In genomic region chr11:7575841-7576451, GRCh38 we compare ENCODE assay signal across 9 cellular contexts.
DNase-seq lines count a peak whose midpoint lies in the region; ATAC-seq, FAIRE-seq and TF ChIP-seq lines count a peak whose summit lies in the region.
"Had no signal": no experiment of that assay in that cellular context is flagged by ENCODE, and none has a peak within 500 bp of the region (broad histone marks: within the 10 kb centered on the region; RNA-seq: fewer than 3 reads in every experiment).

No MANE protein-coding gene starts in this region.

- no TSS peak for BruUV-seq in HepG2 (replicated peaks; lab: Mats Ljungman, UMichigan)

- DNase-seq in activated T-cell treated with anti-CD3 and anti-CD28 coated beads for 24 hours (ENCODE audit: low read depth): peak; percentile 11
- DNase-seq in activated T-cell treated with anti-CD3 and anti-CD28 coated beads for 4 hours: no peak
- peak; percentile 22 to 66 for DNase-seq in activated naive CD4-positive, alpha-beta T cell treated with anti-CD3 and anti-CD28 coated beads, Interleukin-2, amount 50 U/mL, for 72 hours (ENCODE audit: low spot score in 2 of 2)
- DNase-seq in HepG2 (ENCODE audit: low spot score): peak; percentile 26
- peak; percentile 80 to 83 for DNase-seq in thyroid gland
- no peak for DNase-seq in DMS153 treated with DMSO at 0.1 percent for 48 hours (lab: John Stamatoyannopoulos, UW; ENCODE audit: unreplicated experiment)
- no peak for DNase-seq in ACHN

- no peaks in the 10 kb centered on the region for H4K20me1 ChIP-seq in HepG2 (ENCODE audit: insufficient read depth, low read length)

- POLR2A ChIA-PET in HepG2 (lab: Yijun Ruan, JAX): interaction anchor here (0.8 to 6.0 kb wide), 5 partner anchors 9 to 91 kb away, joined by 3 to 115 read pairs (median 20); partner anchors contain the start of gene OLFML1

- H3K27ac ChIP-seq in HepG2 (ENCODE audit: extremely low read length, insufficient read depth, low read length): peak overlapping the region; percentile 51
- H3K27ac ChIP-seq in thyroid gland: peak overlapping the region; percentile 89 to 97 (median 91)

- no peak for TF ChIP-seq EP300 in HepG2 (IDR thresholded peaks at IDR 0.05; ENCODE audit: low read depth in 2 of 2, low read length in 2 of 2)
- TF ChIP-seq EP300 in HepG2 (CRISPR knock-in tag; IDR thresholded peaks at IDR 0.05; ENCODE audit: borderline replicate concordance): no peak

- TF ChIP-seq RAD21 in HepG2 (CRISPR knock-in tag; IDR thresholded peaks at IDR 0.05): no peak

- H3K9me3 ChIP-seq in HepG2 (ENCODE audit: low read length): no peaks in the 10 kb centered on the region
- no peaks in the 10 kb centered on the region for H3K9me3 ChIP-seq in thyroid gland

- peak; percentile 44 to 77 for ATAC-seq in activated naive CD4-positive, alpha-beta T cell treated with anti-CD3 and anti-CD28 coated beads, Interleukin-2, amount 50 U/mL, for 72 hours
- ATAC-seq in HepG2 (no peak), GM21737 (IDR thresholded peaks at IDR 0.05; ENCODE audit: unreplicated experiment) (no peak)

- H3K4me3 ChIP-seq in HepG2 (replicated peaks in 1 of 3; ENCODE audit: insufficient read depth in 1 of 3, low read depth in 2 of 3, low read length in 3 of 3): peak overlapping the region; percentile 26 to 73 (median 60); a peak in 5 of 6 replicates
- no peak overlapping the region for H3K4me3 ChIP-seq in thyroid gland (replicated peaks in 1 of 3)

- TF ChIP-seq CTCF in HepG2 (CRISPR knock-in tag; IDR thresholded peaks at IDR 0.05) (no peak), thyroid gland (IDR thresholded peaks at IDR 0.05) (no peak)

- H3K27ac Mint-ChIP-seq in activated naive CD4-positive, alpha-beta T cell treated with anti-CD3 and anti-CD28 coated beads, Interleukin-2, amount 50 U/mL, for 72 hours: no peak overlapping the region

- no peaks in the 10 kb centered on the region for H3K36me3 Mint-ChIP-seq in activated naive CD4-positive, alpha-beta T cell treated with anti-CD3 and anti-CD28 coated beads, Interleukin-2, amount 50 U/mL, for 72 hours

- no peaks in the 10 kb centered on the region for H3K9me3 Mint-ChIP-seq in activated naive CD4-positive, alpha-beta T cell treated with anti-CD3 and anti-CD28 coated beads, Interleukin-2, amount 50 U/mL, for 72 hours
- H3K9me3 Mint-ChIP-seq: CD8-positive, alpha-beta memory T cell had no signal

- H3K36me3 ChIP-seq in HepG2 (replicated peaks in 1 of 2; ENCODE audit: control insufficient read depth in 1 of 2, insufficient read depth in 2 of 2, low read length in 2 of 2): 0 out of 5 replicates have a peak, but pooled peaks cover 0 to 3% of the 10 kb centered on the region in 2 experiments
- H3K36me3 ChIP-seq in thyroid gland: no peaks in the 10 kb centered on the region

- intact Hi-C loops in HepG2 (cut with micrococcal nuclease; ENCODE audit: unreplicated experiment): no loop called here
- intact Hi-C loops in thyroid gland (cut with DNase I): loop anchor here (10.0 kb wide), 1 partner anchor 61 kb away; the partner anchor contains the start of gene PPFIBP2

- H3K27me3 ChIP-seq in HepG2 (ENCODE audit: control insufficient read depth in 1 of 2, insufficient read depth in 2 of 2, low read length in 2 of 2): no peaks in the 10 kb centered on the region
- H3K27me3 ChIP-seq in thyroid gland: no peaks in the 10 kb centered on the region

- H3K4me1 ChIP-seq in HepG2 (ENCODE audit: insufficient read depth, low read length) (peaks cover 92% of the 10 kb centered on the region), thyroid gland (peaks cover 68 to 97% of the 10 kb centered on the region in 2 donors)

- CTCF ChIA-PET in HepG2 (lab: Yijun Ruan, JAX; ENCODE audit: low intra/inter-chr PET ratio, low total read pairs): no interaction called here

- 36% methylated on average over 5 of the region's 9 CpGs for WGBS in HepG2 (ENCODE audit: low lambda C conversion rate)
- WGBS in thyroid gland, 2 donors: 35 to 38% methylated on average over 8 to 9 of the region's 9 CpGs

- in situ Hi-C loops in HepG2 (cut with HindIII; ENCODE audit: extremely low pct_ligation_motif_present, low pct_unique_long_range_greater_than_20kb): no loop called here
- in situ Hi-C loops in ACHN (cut with HindIII; ENCODE audit: low pct_ligation_motif_present, low pct_unique_long_range_greater_than_20kb, low sequenced_read_pairs): no loop called here

- peak overlapping the region; percentile 92 for H3K4me2 ChIP-seq in HepG2 (ENCODE audit: low read depth, low read length)

- peak overlapping the region; percentile 69 for H3K9ac ChIP-seq in HepG2 (ENCODE audit: insufficient read depth, low read depth, low read length)

- peaks cover 41% of the 10 kb centered on the region for H3K79me2 ChIP-seq in HepG2 (ENCODE audit: insufficient read depth, low read length)

- TF ChIP-seq POLR2A in HepG2 (IDR thresholded peaks at IDR 0.05; ENCODE audit: insufficient read depth in 1 of 2, low read depth in 2 of 2, low read length in 2 of 2): no peak
- peak in 1 of 2 donors; percentile 86 for TF ChIP-seq POLR2A in thyroid gland (IDR thresholded peaks at IDR 0.05)

- H2AFZ ChIP-seq in HepG2 (ENCODE audit: low read length): no peak overlapping the region

- no peak for FAIRE-seq in HepG2 (lab: Jason Lieb, UNC)

TF ChIP-seq in HepG2, 621 proteins besides CTCF, POLR2A, EP300 and RAD21 (continues in another document):
- TF ChIP-seq HMG20A (CRISPR knock-in tag; IDR thresholded peaks at IDR 0.05; ENCODE audit: borderline replicate concordance) (no peak), CAMTA2 (CRISPR knock-in tag; IDR thresholded peaks at IDR 0.05; ENCODE audit: borderline replicate concordance) (no peak), GATAD1 (CRISPR knock-in tag; IDR thresholded peaks at IDR 0.05) (no peak), ZNF644 (CRISPR knock-in tag; IDR thresholded peaks at IDR 0.05; ENCODE audit: low read depth) (no peak), SIN3B (IDR thresholded peaks at IDR 0.05; ENCODE audit: low read length) (no peak), ISL2 (CRISPR knock-in tag; IDR thresholded peaks at IDR 0.05) (no peak), MLX (CRISPR knock-in tag; IDR thresholded peaks at IDR 0.05) (no peak), ZNF142 (CRISPR knock-in tag; IDR thresholded peaks at IDR 0.05) (no peak), ZSCAN22 (CRISPR knock-in tag; IDR thresholded peaks at IDR 0.05) (no peak)

Comparison
In these comparisons a context has a peak if more than half of its experiments do, and no peak if none do; other contexts are left out.
1. DNase-seq: peak in activated T-cell treated with anti-CD3 and anti-CD28 coated beads for 24 hours (single experiment), activated naive CD4-positive, alpha-beta T cell treated with anti-CD3 and anti-CD28 coated beads, Interleukin-2, amount 50 U/mL, for 72 hours (2 of 2), HepG2 (single experiment) and thyroid gland (2 of 2); none in activated T-cell treated with anti-CD3 and anti-CD28 coated beads for 4 hours (single experiment), DMS153 treated with DMSO at 0.1 percent for 48 hours (single experiment) and ACHN (single experiment).
2. ATAC-seq: peak in activated naive CD4-positive, alpha-beta T cell treated with anti-CD3 and anti-CD28 coated beads, Interleukin-2, amount 50 U/mL, for 72 hours (2 of 2); none in HepG2 (single experiment) and GM21737 (single experiment).
3. H3K4me3 ChIP-seq: peak in HepG2 (3 of 3); none in thyroid gland (0 of 3).